ENCODE assay signal across 11 cellular contexts in the genomic region with DNA sequence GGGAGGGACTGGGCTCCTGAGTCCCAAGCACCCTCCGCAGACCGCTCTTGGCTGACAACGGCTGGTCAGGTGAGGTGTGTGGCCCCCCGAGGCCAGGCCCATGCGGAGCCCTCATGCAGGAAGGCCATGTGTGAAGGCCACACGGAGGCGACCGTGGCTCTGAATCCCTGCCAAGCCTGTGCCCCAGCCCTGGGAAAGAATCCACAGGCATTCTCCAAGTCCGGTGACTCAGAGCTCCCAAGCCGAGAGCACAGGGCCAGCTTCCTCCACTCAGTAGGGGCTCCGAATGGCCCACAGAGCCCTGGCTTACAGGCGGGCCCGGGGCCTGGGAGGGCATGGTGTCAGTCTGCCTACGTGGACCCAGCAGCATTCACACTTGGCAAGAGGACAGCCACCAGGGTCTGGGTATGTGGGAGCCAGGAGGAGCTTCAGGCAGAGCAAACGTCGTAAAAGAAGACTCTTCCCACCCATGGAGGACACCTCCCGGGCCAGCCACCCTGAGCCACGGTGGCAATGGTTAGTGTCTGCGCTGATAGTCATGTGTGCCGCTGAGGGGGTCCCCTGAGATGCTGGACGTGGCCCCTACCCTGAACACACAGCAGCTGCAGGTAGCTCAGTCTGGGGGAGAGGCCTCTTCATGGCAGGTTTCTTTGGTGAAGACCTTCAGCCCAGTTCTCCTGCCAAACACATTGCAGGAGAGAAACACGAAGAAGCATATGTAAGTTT.
A peak's percentile ranks its signal among the peaks of the same experiment; 100 is the strongest.
DNase-seq lines count a peak whose midpoint lies in the region; ATAC-seq and TF ChIP-seq lines count a peak whose summit lies in the region.
"Had no signal": no experiment of that assay in that cellular context is flagged by ENCODE, and none has a peak within 500 bp of the region (broad histone marks: within the 10 kb centered on the region; RNA-seq: fewer than 3 reads in every experiment).

No MANE protein-coding gene starts in this region.

- POLR2A ChIA-PET in HCT116 (lab: Charles Lee): no interaction called here

- H2AFZ ChIP-seq in HCT116 (ENCODE audit: low read depth, low read length, poor library complexity, severe bottlenecking): peak overlapping the region; percentile 66

- no peaks in the 10 kb centered on the region for H3K9me3 ChIP-seq in HCT116 (ENCODE audit: control insufficient read depth in 1 of 2, insufficient read depth in 1 of 2, low read depth in 1 of 2, low read length in 2 of 2)
- H3K9me3 ChIP-seq in effector memory CD4-positive, alpha-beta T cell (ENCODE audit: control insufficient read depth, low read length): no peaks in the 10 kb centered on the region

- ATAC-seq in HCT116 (peak; percentile 86), GM19463 (IDR thresholded peaks at IDR 0.05; ENCODE audit: unreplicated experiment) (no peak), HG02642 (IDR thresholded peaks at IDR 0.05; ENCODE audit: poor library complexity, unreplicated experiment) (no peak), HG02763 (IDR thresholded peaks at IDR 0.05; ENCODE audit: unreplicated experiment) (no peak)
- ATAC-seq: natural killer cell treated with Interleukin-12 subunit alpha and Interleukin-12 subunit beta and Interleukin-15 and Interleukin-18, amount 100 ng/mL, for 72 hours had no signal

- no peak for TF ChIP-seq POLR2A in HCT116 (IDR thresholded peaks at IDR 0.05; ENCODE audit: borderline replicate concordance, extremely low read depth, insufficient read depth, insufficient read length)

- intact Hi-C loops in HCT116 (cut with micrococcal nuclease): no loop called here

- peak overlapping the region; percentile 16; the same call in 1 of the 2 replicates for H3K9ac ChIP-seq in HCT116 (ENCODE audit: low read length)

- TF ChIP-seq CTCF in HCT116 (IDR thresholded peaks at IDR 0.05 in 2 of 3, conservative IDR thresholded peaks at IDR 0.05 in 1 of 3; ENCODE audit: borderline replicate concordance in 1 of 3, insufficient read depth in 1 of 3, low read depth in 2 of 3, low read length in 2 of 3): no peak

- H3K4me3 ChIP-seq in HCT116 (replicated peaks in 1 of 2; ENCODE audit: low read depth in 1 of 2, low read length in 2 of 2): no peak overlapping the region
- no peak overlapping the region for H3K4me3 ChIP-seq in effector memory CD4-positive, alpha-beta T cell (ENCODE audit: insufficient read depth, low read depth, low read length, poor library complexity, severe bottlenecking)

- no peaks in the 10 kb centered on the region for H3K79me2 ChIP-seq in HCT116 (ENCODE audit: insufficient read depth, low read length)

- H4K20me1 ChIP-seq in HCT116 (ENCODE audit: insufficient read depth): no peaks in the 10 kb centered on the region

- no peaks in the 10 kb centered on the region for H3K27me3 ChIP-seq in HCT116 (ENCODE audit: insufficient read depth, low read length)
- no peaks in the 10 kb centered on the region for H3K27me3 ChIP-seq in effector memory CD4-positive, alpha-beta T cell (replicated peaks; ENCODE audit: control insufficient read depth, insufficient read depth, low read length, poor library complexity, severe bottlenecking)

- no peaks in the 10 kb centered on the region for H3K9me2 ChIP-seq in HCT116 (ENCODE audit: insufficient read depth)

- peak overlapping the region; percentile 66 for H3K4me2 ChIP-seq in HCT116 (ENCODE audit: low read length)

- CTCF ChIA-PET in HCT116 (lab: Charles Lee): interaction anchor here (1.2 to 1.5 kb wide), 2 partner anchors 8 to 135 kb away, joined by 4 to 6 read pairs; no protein-coding TSS in a partner anchor

- no TSS peak for BruUV-seq in HCT116 (replicated peaks; lab: Mats Ljungman, UMichigan)

- DNase-seq in HCT116 (ENCODE audit: low read depth, low spot score) (peak; percentile 67), astrocyte of the hippocampus (ENCODE audit: low read depth, low spot score) (peak; percentile 96), hepatic stellate cell (ENCODE audit: low spot score) (peak; percentile 80), smooth muscle cell of the brain vasculature (ENCODE audit: low read depth, low spot score) (peak; percentile 54)
- DNase-seq in effector memory CD4-positive, alpha-beta T cell: no peak
- DNase-seq: activated CD8-positive, alpha-beta memory T cell treated with anti-CD3 and anti-CD28 coated beads, Interleukin-2, amount 50 U/mL, for 4 hours; stimulated activated CD8-positive, alpha-beta memory T cell treated with anti-CD3 and anti-CD28 coated beads, Interleukin-4, amount 100 ng/mL, for 48 hours had no signal

- no peaks in the 10 kb centered on the region for H3K36me3 ChIP-seq in HCT116 (ENCODE audit: control insufficient read depth in 1 of 2, insufficient read depth in 2 of 2, low read length in 2 of 2)
- H3K36me3 ChIP-seq in effector memory CD4-positive, alpha-beta T cell (ENCODE audit: control insufficient read depth, insufficient read depth, low read length): no peaks in the 10 kb centered on the region

- H3K27ac ChIP-seq in HCT116 (ENCODE audit: low read depth, low read length): no peak overlapping the region; the same call in 1 of the 2 replicates
- H3K27ac ChIP-seq in effector memory CD4-positive, alpha-beta T cell (ENCODE audit: insufficient read depth, low read length, poor library complexity, severe bottlenecking): no peak overlapping the region

- no peak; the same call in 1 of the 2 replicates for TF ChIP-seq RAD21 in HCT116 (IDR thresholded peaks at IDR 0.05; ENCODE audit: low read depth)

- RAD21 ChIA-PET in HCT116 (lab: Charles Lee; ENCODE audit: low non-redundant PET in 1 of 2, low total read pairs in 2 of 2, uncharacterized antibody in 2 of 2, unreplicated experiment in 2 of 2): no interaction called here

- peaks cover 13 to 26% of the 10 kb centered on the region in 2 experiments for H3K4me1 ChIP-seq in HCT116 (ENCODE audit: control insufficient read depth in 1 of 2, insufficient read depth in 2 of 2, low read length in 2 of 2)
- no peaks in the 10 kb centered on the region for H3K4me1 ChIP-seq in effector memory CD4-positive, alpha-beta T cell (ENCODE audit: control insufficient read depth, insufficient read depth, low read length, poor library complexity, severe bottlenecking)

TF ChIP-seq in HCT116, 20 proteins besides CTCF, POLR2A, EP300 and RAD21:
- TF ChIP-seq CBX3 (IDR thresholded peaks at IDR 0.05; ENCODE audit: low read depth) (no peak), MAX (IDR thresholded peaks at IDR 0.05) (peak; percentile 90), ELF1 (IDR thresholded peaks at IDR 0.05; ENCODE audit: borderline replicate concordance, low read depth) (no peak), POLR2AphosphoS5 (IDR thresholded peaks at IDR 0.05; ENCODE audit: low read depth, low read length) (peak; percentile 34; the same call in 1 of the 2 replicates), ZFX (IDR thresholded peaks at IDR 0.05) (0 out of 2 replicates have a peak, but pooled peaks have one; percentile 31), EZH2phosphoT487 (IDR thresholded peaks at IDR 0.05; ENCODE audit: borderline replicate concordance) (no peak)

Comparison
In these comparisons a context has a peak if more than half of its experiments do, and no peak if none do; other contexts are left out.
1. DNase-seq: peak in HCT116 (single experiment), astrocyte of the hippocampus (single experiment), hepatic stellate cell (single experiment) and smooth muscle cell of the brain vasculature (single experiment); none in effector memory CD4-positive, alpha-beta T cell (0 of 3).